In genomic region chr19:39098365-39099269, GRCh38 we compare ENCODE assay signal across 22 cellular contexts. TPM values are rescaled to one million over a fixed set of nuclear protein-coding genes. Genes with fewer than 3 reads are reported as not detected.
"Had no signal": no experiment of that assay in that cellular context is flagged by ENCODE, and none has a peak within 500 bp of the region (broad histone marks: within the 10 kb centered on the region; RNA-seq: fewer than 3 reads in every experiment).

No MANE protein-coding gene starts in this region.

- H3K9me3 Mint-ChIP-seq: type B pancreatic cell had no signal

- H3K36me3 ChIP-seq: cardiac muscle cell, heart left ventricle, spleen, WERI-Rb-1 had no signal

- DNase-seq: activated CD4-positive, alpha-beta T cell treated with anti-CD3 and anti-CD28 coated beads for 4 hours; activated CD8-positive, alpha-beta memory T cell treated with anti-CD3 and anti-CD28 coated beads, Interleukin-2, amount 50 U/mL, for 48 hours; activated CD8-positive, alpha-beta T cell treated with anti-CD3 and anti-CD28 coated beads, Interleukin-2, amount 10 ng/mL, durations not matched to agents 7 days and 5 days; activated naive CD4-positive, alpha-beta T cell treated with Interleukin-2 at 50 U/mL for 16 hours; heart left ventricle; mammary epithelial cell; naive thymus-derived CD4-positive, alpha-beta T cell; psoas muscle; spleen; stimulated activated CD4-positive, alpha-beta T cell treated with anti-CD3 and anti-CD28 coated beads, Interleukin-1b, Interleukin-23, amount 100 ng/mL, for 48 hours; stimulated activated naive B cell treated with anti-CD40 and anti-IgM and Interleukin-4, amounts not matched to agents 10 μg/mL and 1 μg/mL and 100 μg/mL, for 72 hours; SW 1271; T1000; WERI-Rb-1 had no signal

- H3K9me3 ChIP-seq: heart left ventricle, psoas muscle, spleen had no signal

- H3K4me1 Mint-ChIP-seq: stimulated activated naive B cell treated with anti-CD40 and anti-IgM and Interleukin-4, amounts not matched to agents 10 μg/mL and 1 μg/mL and 100 μg/mL, for 72 hours had no signal

- H3K4me3 ChIP-seq: cardiac muscle cell, heart left ventricle, psoas muscle, spleen had no signal

- H3K36me3 Mint-ChIP-seq: type B pancreatic cell had no signal

- H3K4me3 Mint-ChIP-seq: activated CD8-positive, alpha-beta T cell treated with anti-CD3 and anti-CD28 coated beads, Interleukin-2, amount 10 ng/mL, durations not matched to agents 7 days and 5 days; stimulated activated naive B cell treated with anti-CD40 and anti-IgM and Interleukin-4, amounts not matched to agents 10 μg/mL and 1 μg/mL and 100 μg/mL, for 72 hours; type B pancreatic cell had no signal

- FAIRE-seq: frontal cortex had no signal

- H3K27ac Mint-ChIP-seq: activated CD8-positive, alpha-beta T cell treated with anti-CD3 and anti-CD28 coated beads, Interleukin-2, amount 10 ng/mL, durations not matched to agents 7 days and 5 days; naive thymus-derived CD4-positive, alpha-beta T cell; stimulated activated naive B cell treated with anti-CD40 and anti-IgM and Interleukin-4, amounts not matched to agents 10 μg/mL and 1 μg/mL and 100 μg/mL, for 72 hours; type B pancreatic cell had no signal

- H3K27ac ChIP-seq: cardiac muscle cell, heart left ventricle, psoas muscle, spleen, WERI-Rb-1 had no signal

- ATAC-seq: activated CD8-positive, alpha-beta T cell treated with anti-CD3 and anti-CD28 coated beads, Interleukin-2, amount 10 ng/mL, durations not matched to agents 7 days and 5 days; heart left ventricle; left lobe of liver; naive thymus-derived CD4-positive, alpha-beta T cell; psoas muscle; sciatic nerve; stimulated activated naive B cell treated with anti-CD40 and anti-IgM and Interleukin-4, amounts not matched to agents 10 μg/mL and 1 μg/mL and 100 μg/mL, for 72 hours had no signal

- H3K4me1 ChIP-seq: heart left ventricle, psoas muscle, spleen had no signal

RNA-seq across cellular contexts. Expression of gene ACP7, which starts 14.4 kb away (rescaled TPM):
- total RNA-seq: activated CD8-positive, alpha-beta T cell treated with anti-CD3 and anti-CD28 coated beads, Interleukin-2, amount 10 ng/mL, durations not matched to agents 7 days and 5 days; cardiac muscle cell; fibroblast of lung; frontal cortex; heart left ventricle; left lobe of liver; mononuclear cell; naive thymus-derived CD4-positive, alpha-beta T cell; psoas muscle; spleen; subcutaneous adipose tissue had no signal
- polyA plus RNA-seq: cardiac muscle cell; fibroblast of lung; heart left ventricle; naive thymus-derived CD4-positive, alpha-beta T cell; spleen had no signal
